Comparison of ENCODE assay signal across 24 cellular contexts in the genomic region with DNA sequence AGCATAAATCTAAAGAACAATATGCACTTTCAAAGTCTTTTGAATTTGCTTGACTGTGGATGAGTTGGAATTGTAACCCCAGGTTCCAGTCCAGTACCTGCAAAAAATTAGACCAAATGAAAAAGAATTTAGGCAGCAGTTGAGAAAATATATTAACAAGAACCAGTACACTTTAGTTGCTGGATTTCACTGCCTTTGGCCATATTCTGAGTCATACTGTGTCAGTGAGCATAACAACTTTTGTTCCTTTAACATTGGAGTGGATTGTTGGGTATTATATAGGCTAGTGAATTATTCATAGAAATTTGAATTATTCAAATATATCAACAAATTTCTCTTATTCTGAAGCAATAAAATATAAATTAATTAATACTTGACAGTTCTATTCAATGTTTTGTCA.
DNase-seq lines count a peak whose midpoint lies in the region; ATAC-seq, FAIRE-seq and TF ChIP-seq lines count a peak whose summit lies in the region.
"Had no signal": no experiment of that assay in that cellular context is flagged by ENCODE, and none has a peak within 500 bp of the region (broad histone marks: within the 10 kb centered on the region; RNA-seq: fewer than 3 reads in every experiment).

No MANE protein-coding gene starts in this region.

- H3K27me3 Mint-ChIP-seq in MCF 10A (ENCODE audit: insufficient read depth, unreplicated experiment) = no peaks in the 10 kb centered on the region
- no peaks in the 10 kb centered on the region for H3K27me3 Mint-ChIP-seq in activated T-helper 1 cell treated with anti-CD3 and anti-CD28 coated beads, Interleukin-12 subunit alpha, Interleukin-12 subunit beta, Interleukin-2, Interleukin-4 antibody, amounts not matched to agents 30 ng/mL and 10 ng/mL and 1 ng/mL, durations not matched to agents 14 hours and 24 hours and 36 hours (ENCODE audit: insufficient read depth)
- H3K27me3 Mint-ChIP-seq in activated naive CD4-positive, alpha-beta T cell treated with anti-CD3 and anti-CD28 coated beads, Interleukin-2, amount 10 ng/mL, durations not matched to agents 7 days and 5 days = no peaks in the 10 kb centered on the region

- no peak for TF ChIP-seq CTCF in MCF 10A (IDR thresholded peaks at IDR 0.05; ENCODE audit: unreplicated experiment)
- TF ChIP-seq CTCF in breast epithelium (IDR thresholded peaks at IDR 0.05) = no peak
- no peak for TF ChIP-seq CTCF in bronchial epithelial cell (IDR thresholded peaks at IDR 0.05; ENCODE audit: insufficient read depth, low read length, severe bottlenecking)
- no peak for TF ChIP-seq CTCF in foreskin keratinocyte (conservative IDR thresholded peaks at IDR 0.05)

- DNase-seq in MCF 10A (ENCODE audit: unreplicated experiment) (peak; percentile 14), breast epithelium (ENCODE audit: low spot score in 2 of 2) (no peak), bronchial epithelial cell (ENCODE audit: low read depth) (peak; percentile 39), foreskin keratinocyte (peak in 1 of 2 donors; percentile 43)
- no peak for DNase-seq in activated T-helper 1 cell treated with anti-CD3 and anti-CD28 coated beads, Interleukin-12 subunit alpha, Interleukin-12 subunit beta, Interleukin-2, Interleukin-4 antibody, amounts not matched to agents 30 ng/mL and 10 ng/mL and 1 ng/mL, durations not matched to agents 14 hours and 24 hours and 36 hours (ENCODE audit: low spot score)
- DNase-seq in activated naive CD4-positive, alpha-beta T cell treated with anti-CD3 and anti-CD28 coated beads, Interleukin-2, amount 10 ng/mL, durations not matched to agents 7 days and 5 days = no peak
- DNase-seq: Caco-2; CD4-positive, CD25-positive, alpha-beta regulatory T cell; CD8-positive, alpha-beta T cell; DMS153; DND-41; GOT3; HFFc6 had no signal

- H3K36me3 Mint-ChIP-seq in MCF 10A (ENCODE audit: insufficient read depth, unreplicated experiment) = no peaks in the 10 kb centered on the region
- H3K36me3 Mint-ChIP-seq in activated T-helper 1 cell treated with anti-CD3 and anti-CD28 coated beads, Interleukin-12 subunit alpha, Interleukin-12 subunit beta, Interleukin-2, Interleukin-4 antibody, amounts not matched to agents 30 ng/mL and 10 ng/mL and 1 ng/mL, durations not matched to agents 14 hours and 24 hours and 36 hours (ENCODE audit: low read depth) = no peaks in the 10 kb centered on the region
- H3K36me3 Mint-ChIP-seq in activated naive CD4-positive, alpha-beta T cell treated with anti-CD3 and anti-CD28 coated beads, Interleukin-2, amount 10 ng/mL, durations not matched to agents 7 days and 5 days = no peaks in the 10 kb centered on the region
- H3K36me3 Mint-ChIP-seq: CD4-positive, CD25-positive, alpha-beta regulatory T cell; CD8-positive, alpha-beta T cell had no signal

- H3K9me3 Mint-ChIP-seq in MCF 10A (ENCODE audit: unreplicated experiment) = peaks cover 10% of the 10 kb centered on the region
- no peaks in the 10 kb centered on the region for H3K9me3 Mint-ChIP-seq in activated T-helper 1 cell treated with anti-CD3 and anti-CD28 coated beads, Interleukin-12 subunit alpha, Interleukin-12 subunit beta, Interleukin-2, Interleukin-4 antibody, amounts not matched to agents 30 ng/mL and 10 ng/mL and 1 ng/mL, durations not matched to agents 14 hours and 24 hours and 36 hours
- peaks cover 3% of the 10 kb centered on the region for H3K9me3 Mint-ChIP-seq in activated naive CD4-positive, alpha-beta T cell treated with anti-CD3 and anti-CD28 coated beads, Interleukin-2, amount 10 ng/mL, durations not matched to agents 7 days and 5 days
- H3K9me3 Mint-ChIP-seq: HFFc6 had no signal

- intact Hi-C loops in MCF 10A (cut with micrococcal nuclease) = no loop called here
- intact Hi-C loops in breast epithelium (cut with DNase I; ENCODE audit: low total_unique reads) = no loop called here
- intact Hi-C loops in activated T-helper 1 cell treated with anti-CD3 and anti-CD28 coated beads, Interleukin-12 subunit alpha, Interleukin-12 subunit beta, Interleukin-2, Interleukin-4 antibody, amounts not matched to agents 30 ng/mL and 10 ng/mL and 1 ng/mL, durations not matched to agents 14 hours and 24 hours and 36 hours (cut with micrococcal nuclease) = no loop called here

- no peak for TF ChIP-seq POLR2A in breast epithelium (IDR thresholded peaks at IDR 0.05)

- FAIRE-seq in bronchial epithelial cell (lab: Jason Lieb, UNC) = no peak
- FAIRE-seq: A204.1, G401.6, GM12892, H54 had no signal

- POLR2A ChIA-PET in MCF 10A (lab: Yijun Ruan, JAX) = interaction anchor here (0.7 kb wide), 1 partner anchor 29 kb away, joined by 4 read pairs; no protein-coding TSS in a partner anchor

- H3K27me3 ChIP-seq in breast epithelium (no peaks in the 10 kb centered on the region), bronchial epithelial cell (ENCODE audit: control insufficient read depth, insufficient read depth, low read length) (no peaks in the 10 kb centered on the region), foreskin keratinocyte (peaks cover 2% of the 10 kb centered on the region)
- H3K27me3 ChIP-seq: BLaER1 had no signal

- CTCF ChIA-PET in MCF 10A (lab: Yijun Ruan, JAX) = interaction anchor here (0.6 kb wide), 1 partner anchor 78 kb away, joined by 3 read pairs; no protein-coding TSS in a partner anchor
- CTCF ChIA-PET in activated naive CD4-positive, alpha-beta T cell treated with anti-CD3 and anti-CD28 coated beads, Interleukin-2, amount 10 ng/mL, durations not matched to agents 7 days and 5 days (lab: Charles Lee) = no interaction called here

- no peak overlapping the region for H3K27ac ChIP-seq in breast epithelium
- no peak overlapping the region for H3K27ac ChIP-seq in foreskin keratinocyte
- H3K27ac ChIP-seq: 22Rv1, BLaER1, C4-2B had no signal

- H3K4me1 Mint-ChIP-seq in MCF 10A (ENCODE audit: insufficient read depth, unreplicated experiment) = no peaks in the 10 kb centered on the region
- H3K4me1 Mint-ChIP-seq in activated T-helper 1 cell treated with anti-CD3 and anti-CD28 coated beads, Interleukin-12 subunit alpha, Interleukin-12 subunit beta, Interleukin-2, Interleukin-4 antibody, amounts not matched to agents 30 ng/mL and 10 ng/mL and 1 ng/mL, durations not matched to agents 14 hours and 24 hours and 36 hours (ENCODE audit: low read depth) = no peaks in the 10 kb centered on the region
- H3K4me1 Mint-ChIP-seq in activated naive CD4-positive, alpha-beta T cell treated with anti-CD3 and anti-CD28 coated beads, Interleukin-2, amount 10 ng/mL, durations not matched to agents 7 days and 5 days = no peaks in the 10 kb centered on the region
- H3K4me1 Mint-ChIP-seq: B cell; CD4-positive, CD25-positive, alpha-beta regulatory T cell had no signal

- no peak overlapping the region for H3K4me3 Mint-ChIP-seq in MCF 10A (ENCODE audit: unreplicated experiment)
- H3K4me3 Mint-ChIP-seq in activated T-helper 1 cell treated with anti-CD3 and anti-CD28 coated beads, Interleukin-12 subunit alpha, Interleukin-12 subunit beta, Interleukin-2, Interleukin-4 antibody, amounts not matched to agents 30 ng/mL and 10 ng/mL and 1 ng/mL, durations not matched to agents 14 hours and 24 hours and 36 hours = no peak overlapping the region
- H3K4me3 Mint-ChIP-seq in activated naive CD4-positive, alpha-beta T cell treated with anti-CD3 and anti-CD28 coated beads, Interleukin-2, amount 10 ng/mL, durations not matched to agents 7 days and 5 days = no peak overlapping the region
- H3K4me3 Mint-ChIP-seq: B cell; CD4-positive, CD25-positive, alpha-beta regulatory T cell; CD8-positive, alpha-beta T cell; HFFc6 had no signal

- ATAC-seq in foreskin keratinocyte = peak; percentile 66
- ATAC-seq in HG03097 (IDR thresholded peaks at IDR 0.05; ENCODE audit: low FRiP score, unreplicated experiment) = no peak
- no peak for ATAC-seq in HG03469 (IDR thresholded peaks at IDR 0.05; ENCODE audit: unreplicated experiment)
- ATAC-seq: CD8-positive, alpha-beta T cell had no signal

- H3K4me3 ChIP-seq in breast epithelium (no peak overlapping the region), bronchial epithelial cell (ENCODE audit: low read depth, low read length) (no peak overlapping the region)
- H3K4me3 ChIP-seq: BLaER1, HAP-1 had no signal

- no TSS peak for BruUV-seq in MCF 10A (replicated peaks; lab: Mats Ljungman, UMichigan)

- H3K4me1 ChIP-seq in breast epithelium = no peaks in the 10 kb centered on the region
- no peaks in the 10 kb centered on the region for H3K4me1 ChIP-seq in foreskin keratinocyte
- H3K4me1 ChIP-seq: BLaER1, Caco-2, HAP-1 had no signal

- no peak overlapping the region for H3K27ac Mint-ChIP-seq in MCF 10A (ENCODE audit: low read depth, unreplicated experiment)
- H3K27ac Mint-ChIP-seq in activated T-helper 1 cell treated with anti-CD3 and anti-CD28 coated beads, Interleukin-12 subunit alpha, Interleukin-12 subunit beta, Interleukin-2, Interleukin-4 antibody, amounts not matched to agents 30 ng/mL and 10 ng/mL and 1 ng/mL, durations not matched to agents 14 hours and 24 hours and 36 hours = no peak overlapping the region
- no peak overlapping the region for H3K27ac Mint-ChIP-seq in activated naive CD4-positive, alpha-beta T cell treated with anti-CD3 and anti-CD28 coated beads, Interleukin-2, amount 10 ng/mL, durations not matched to agents 7 days and 5 days
- H3K27ac Mint-ChIP-seq: B cell; CD4-positive, CD25-positive, alpha-beta regulatory T cell; CD8-positive, alpha-beta T cell; HFFc6 had no signal

- H3K9me3 ChIP-seq in breast epithelium = peaks cover 0 to 9% of the 10 kb centered on the region in 2 donors
- H3K9me3 ChIP-seq: BLaER1, Caco-2, HAP-1 had no signal

- H3K36me3 ChIP-seq in breast epithelium (no peaks in the 10 kb centered on the region), bronchial epithelial cell (ENCODE audit: control insufficient read depth, insufficient read depth, low read length) (no peaks in the 10 kb centered on the region)
- H3K36me3 ChIP-seq: BLaER1, HAP-1 had no signal

Comparison
In these comparisons a context has a peak if more than half of its experiments do, and no peak if none do; other contexts are left out.
1. DNase-seq: peak in MCF 10A (single experiment) and bronchial epithelial cell (single experiment); none in breast epithelium (0 of 2), activated T-helper 1 cell treated with anti-CD3 and anti-CD28 coated beads, Interleukin-12 subunit alpha, Interleukin-12 subunit beta, Interleukin-2, Interleukin-4 antibody, amounts not matched to agents 30 ng/mL and 10 ng/mL and 1 ng/mL, durations not matched to agents 14 hours and 24 hours and 36 hours (single experiment) and activated naive CD4-positive, alpha-beta T cell treated with anti-CD3 and anti-CD28 coated beads, Interleukin-2, amount 10 ng/mL, durations not matched to agents 7 days and 5 days (single experiment).